In genomic region chr14:61229475-61229888, GRCh38 we compare ENCODE assay signal across 19 cellular contexts. TPM values are rescaled to one million over a fixed set of nuclear protein-coding genes. Genes with fewer than 3 reads are reported as not detected.
DNase-seq lines count a peak whose midpoint lies in the region; ATAC-seq and TF ChIP-seq lines count a peak whose summit lies in the region.
"Had no signal": no experiment of that assay in that cellular context is flagged by ENCODE, and none has a peak within 500 bp of the region (broad histone marks: within the 10 kb centered on the region; RNA-seq: fewer than 3 reads in every experiment).

No MANE protein-coding gene starts in this region.

- no peak for TF ChIP-seq CTCF in neural progenitor cell (IDR thresholded peaks at IDR 0.05)

- DNase-seq in COR-L47 (lab: John Stamatoyannopoulos, UW) (peak; percentile 48), NCI-H187 (lab: John Stamatoyannopoulos, UW) (peak; percentile 83 to 84), NCI-H748 (lab: John Stamatoyannopoulos, UW; ENCODE audit: unreplicated experiment) (peak; percentile 99), neural progenitor cell (ENCODE audit: low spot score) (peak; percentile 67), AG08396 (ENCODE audit: low spot score) (no peak), cerebellar cortex (ENCODE audit: low spot score) (no peak), UCSD-AML1 (lab: John Stamatoyannopoulos, UW; ENCODE audit: unreplicated experiment) (no peak)
- DNase-seq: ACHN; activated CD4-positive, CD25-positive, alpha-beta regulatory T cell treated with anti-CD3 and anti-CD28 coated beads, Interleukin-2, amount 50 U/mL, for 72 hours; Calu3; colonic mucosa; left ventricle myocardium superior; NCI-H1048; substantia nigra; T-cell had no signal

- no peaks in the 10 kb centered on the region for H3K36me3 Mint-ChIP-seq in neural progenitor cell
- H3K36me3 Mint-ChIP-seq: natural killer cell treated with Interleukin-12 subunit alpha and Interleukin-12 subunit beta and Interleukin-15 and Interleukin-18, amount 100 ng/mL, for 72 hours; T-cell had no signal

- no peak overlapping the region for H2AFZ ChIP-seq in neural progenitor cell (replicated peaks)

- no peaks in the 10 kb centered on the region for H3K9me3 Mint-ChIP-seq in neural progenitor cell
- H3K9me3 Mint-ChIP-seq: natural killer cell treated with Interleukin-12 subunit alpha and Interleukin-12 subunit beta and Interleukin-15 and Interleukin-18, amount 100 ng/mL, for 72 hours; T-cell had no signal

- no peak for ATAC-seq in GM19452 (IDR thresholded peaks at IDR 0.05; ENCODE audit: unreplicated experiment)
- ATAC-seq: left ventricle myocardium superior; natural killer cell treated with Interleukin-12 subunit alpha and Interleukin-12 subunit beta and Interleukin-15 and Interleukin-18, amount 100 ng/mL, for 72 hours; Panc1; T-cell had no signal

- no peaks in the 10 kb centered on the region for H3K9me3 ChIP-seq in neural progenitor cell (ENCODE audit: low read depth)
- H3K9me3 ChIP-seq: colonic mucosa had no signal

- peaks cover 24% of the 10 kb centered on the region for H3K4me1 Mint-ChIP-seq in neural progenitor cell
- H3K4me1 Mint-ChIP-seq: T-cell had no signal

- H3K4me2 ChIP-seq in neural progenitor cell: peak overlapping the region; percentile 59

- no peaks in the 10 kb centered on the region for H3K27me3 ChIP-seq in neural progenitor cell
- H3K27me3 ChIP-seq: colonic mucosa had no signal

- no peak overlapping the region for H3K4me3 ChIP-seq in neural progenitor cell
- H3K4me3 ChIP-seq: colonic mucosa had no signal

- no peak overlapping the region for H3K4me3 Mint-ChIP-seq in neural progenitor cell
- H3K4me3 Mint-ChIP-seq: natural killer cell treated with Interleukin-12 subunit alpha and Interleukin-12 subunit beta and Interleukin-15 and Interleukin-18, amount 100 ng/mL, for 72 hours; T-cell had no signal

- H4K20me1 ChIP-seq in neural progenitor cell (ENCODE audit: low read depth): no peaks in the 10 kb centered on the region

- H3K36me3 ChIP-seq in neural progenitor cell: no peaks in the 10 kb centered on the region
- H3K36me3 ChIP-seq: colonic mucosa had no signal

- no peak overlapping the region for H3K9ac ChIP-seq in neural progenitor cell

- peaks cover 2% of the 10 kb centered on the region for H3K27me3 Mint-ChIP-seq in neural progenitor cell (ENCODE audit: insufficient read depth, low read depth)

- H3K27ac ChIP-seq in neural progenitor cell: no peak overlapping the region
- H3K27ac ChIP-seq: colonic mucosa had no signal

- peaks cover 18% of the 10 kb centered on the region for H3K4me1 ChIP-seq in neural progenitor cell
- H3K4me1 ChIP-seq: colonic mucosa had no signal

- H3K79me2 ChIP-seq in neural progenitor cell (ENCODE audit: low read depth): no peaks in the 10 kb centered on the region

- no peaks in the 10 kb centered on the region for H3F3A ChIP-seq in neural progenitor cell (ENCODE audit: low read depth)

- H3K27ac Mint-ChIP-seq in neural progenitor cell: no peak overlapping the region
- H3K27ac Mint-ChIP-seq: natural killer cell treated with Interleukin-12 subunit alpha and Interleukin-12 subunit beta and Interleukin-15 and Interleukin-18, amount 100 ng/mL, for 72 hours; T-cell had no signal

RNA-seq across cellular contexts. Expression of gene TMEM30B, which starts 51.7 kb away (rescaled TPM):
- total RNA-seq in neural progenitor cell (ENCODE audit: low replicate concordance): 0.07 and 0.09 TPM in 2 replicates
- total RNA-seq: HT1080 had no signal

Comparison
In these comparisons a context has a peak if more than half of its experiments do, and no peak if none do; other contexts are left out.
1. DNase-seq: peak in COR-L47 (single experiment), NCI-H187 (2 of 2), NCI-H748 (single experiment) and neural progenitor cell (single experiment); none in AG08396 (single experiment), cerebellar cortex (single experiment) and UCSD-AML1 (single experiment).